Comparison of ENCODE assay signal across 17 cellular contexts in the genomic region with DNA sequence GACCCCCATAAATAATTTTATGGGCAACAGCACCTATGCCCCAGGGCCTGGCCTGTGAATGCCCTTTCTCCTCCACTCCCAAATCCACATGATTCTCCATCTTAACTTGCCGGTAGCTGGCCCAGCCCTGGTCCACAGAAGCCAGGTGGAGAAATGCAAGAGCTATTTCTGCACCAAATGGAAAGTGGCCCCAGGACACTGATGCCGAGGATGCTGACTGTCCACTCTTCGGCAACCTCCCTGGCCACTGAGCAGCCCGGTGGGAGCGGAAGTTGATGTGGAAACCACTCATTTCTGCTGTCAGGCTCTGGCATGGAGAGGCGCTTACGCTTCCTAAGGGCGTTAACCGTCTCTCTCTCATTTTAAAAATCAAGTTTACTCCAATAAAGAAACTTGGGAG. TPM values are rescaled to one million over a fixed set of nuclear protein-coding genes. Genes with fewer than 3 reads are reported as not detected.
DNase-seq lines count a peak whose midpoint lies in the region; ATAC-seq and TF ChIP-seq lines count a peak whose summit lies in the region.
"Had no signal": no experiment of that assay in that cellular context is flagged by ENCODE, and none has a peak within 500 bp of the region (broad histone marks: within the 10 kb centered on the region; RNA-seq: fewer than 3 reads in every experiment).

No MANE protein-coding gene starts in this region.

- peaks cover 5% of the 10 kb centered on the region for H3K9me3 Mint-ChIP-seq in activated CD4-positive, alpha-beta T cell treated with anti-CD3 and anti-CD28 coated beads for 36 hours (ENCODE audit: low read depth)
- H3K9me3 Mint-ChIP-seq in activated T-helper 17 cell treated with anti-CD3 and anti-CD28 coated beads, Interleukin-2, amount 50 U/mL, for 72 hours: peaks cover 4% of the 10 kb centered on the region
- H3K9me3 Mint-ChIP-seq: CD4-positive, alpha-beta T cell had no signal

- peaks cover 0 to 14% of the 10 kb centered on the region in 2 donors for H3K9me3 ChIP-seq in right atrium auricular region
- H3K9me3 ChIP-seq: A549, Caco-2 had no signal

- no peak overlapping the region for H3K27ac ChIP-seq in right atrium auricular region
- H3K27ac ChIP-seq: 22Rv1; A549; BLaER1 treated with 17β-estradiol and CSF1 and Interleukin-3, amounts not matched to agents 10 nM and 100 nM; C4-2B had no signal

- no peaks in the 10 kb centered on the region for H3K36me3 Mint-ChIP-seq in activated CD4-positive, alpha-beta T cell treated with anti-CD3 and anti-CD28 coated beads for 36 hours (ENCODE audit: low read depth)
- peaks cover 9% of the 10 kb centered on the region for H3K36me3 Mint-ChIP-seq in activated T-helper 17 cell treated with anti-CD3 and anti-CD28 coated beads, Interleukin-2, amount 50 U/mL, for 72 hours (ENCODE audit: low read depth)
- H3K36me3 Mint-ChIP-seq: CD8-positive, alpha-beta T cell had no signal

- TF ChIP-seq CTCF in right atrium auricular region (IDR thresholded peaks at IDR 0.05): no peak

- H3K36me3 ChIP-seq in right atrium auricular region: no peaks in the 10 kb centered on the region

- no peak overlapping the region for H3K4me3 Mint-ChIP-seq in activated CD4-positive, alpha-beta T cell treated with anti-CD3 and anti-CD28 coated beads for 36 hours
- no peak overlapping the region for H3K4me3 Mint-ChIP-seq in activated T-helper 17 cell treated with anti-CD3 and anti-CD28 coated beads, Interleukin-2, amount 50 U/mL, for 72 hours
- H3K4me3 Mint-ChIP-seq: B cell; CD4-positive, alpha-beta T cell; CD8-positive, alpha-beta T cell had no signal

- no peaks in the 10 kb centered on the region for H3K4me1 Mint-ChIP-seq in activated CD4-positive, alpha-beta T cell treated with anti-CD3 and anti-CD28 coated beads for 36 hours
- no peaks in the 10 kb centered on the region for H3K4me1 Mint-ChIP-seq in activated T-helper 17 cell treated with anti-CD3 and anti-CD28 coated beads, Interleukin-2, amount 50 U/mL, for 72 hours
- H3K4me1 Mint-ChIP-seq: B cell had no signal

- no peaks in the 10 kb centered on the region for H3K27me3 Mint-ChIP-seq in activated CD4-positive, alpha-beta T cell treated with anti-CD3 and anti-CD28 coated beads for 36 hours
- no peaks in the 10 kb centered on the region for H3K27me3 Mint-ChIP-seq in activated T-helper 17 cell treated with anti-CD3 and anti-CD28 coated beads, Interleukin-2, amount 50 U/mL, for 72 hours
- H3K27me3 Mint-ChIP-seq: B cell; CD4-positive, alpha-beta T cell had no signal

- intact Hi-C loops in Right ventricle myocardium superior (cut with DNase I): no loop called here
- intact Hi-C loops in posterior vena cava (cut with DNase I): no loop called here
- intact Hi-C loops in activated CD4-positive, alpha-beta T cell treated with anti-CD3 and anti-CD28 coated beads for 36 hours (cut with DNase I, micrococcal nuclease): no loop called here

- ATAC-seq in Right ventricle myocardium superior (ENCODE audit: poor library complexity): no peak
- ATAC-seq in activated CD4-positive, alpha-beta T cell treated with anti-CD3 and anti-CD28 coated beads for 36 hours: no peak
- ATAC-seq in activated T-helper 17 cell treated with anti-CD3 and anti-CD28 coated beads, Interleukin-2, amount 50 U/mL, for 72 hours (replicated peaks): no peak
- ATAC-seq: A549; CD8-positive, alpha-beta T cell had no signal

- no peak overlapping the region for H3K27ac Mint-ChIP-seq in activated CD4-positive, alpha-beta T cell treated with anti-CD3 and anti-CD28 coated beads for 36 hours
- no peak overlapping the region for H3K27ac Mint-ChIP-seq in activated T-helper 17 cell treated with anti-CD3 and anti-CD28 coated beads, Interleukin-2, amount 50 U/mL, for 72 hours
- H3K27ac Mint-ChIP-seq: B cell; CD4-positive, alpha-beta T cell; CD8-positive, alpha-beta T cell had no signal

- POLR2A ChIA-PET in activated CD4-positive, alpha-beta T cell treated with anti-CD3 and anti-CD28 coated beads for 36 hours (lab: Charles Lee): no interaction called here

- H3K4me3 ChIP-seq in right atrium auricular region: no peak overlapping the region
- H3K4me3 ChIP-seq: A549; BLaER1 treated with 17β-estradiol and CSF1 and Interleukin-3, amounts not matched to agents 10 nM and 100 nM had no signal

- CTCF ChIA-PET in activated CD4-positive, alpha-beta T cell treated with anti-CD3 and anti-CD28 coated beads for 36 hours (lab: Charles Lee): interaction anchor here (1.1 to 1.5 kb wide), 2 partner anchors 9 to 13 kb away, joined by 4 to 5 read pairs; no protein-coding TSS in a partner anchor

- no peaks in the 10 kb centered on the region for H3K4me1 ChIP-seq in right atrium auricular region
- H3K4me1 ChIP-seq: A549, Caco-2 had no signal

- H3K27me3 ChIP-seq in right atrium auricular region: no peaks in the 10 kb centered on the region
- H3K27me3 ChIP-seq: BLaER1 treated with 17β-estradiol and CSF1 and Interleukin-3, amounts not matched to agents 10 nM and 100 nM had no signal

- DNase-seq in Right ventricle myocardium superior (peak; percentile 23), right atrium auricular region (ENCODE audit: low spot score) (no peak), posterior vena cava (ENCODE audit: low spot score) (peak; percentile 68)
- DNase-seq in activated CD4-positive, alpha-beta T cell treated with anti-CD3 and anti-CD28 coated beads for 36 hours: no peak
- DNase-seq: AML-193; Caco-2; Calu3; CD4-positive, alpha-beta T cell; CD8-positive, alpha-beta T cell; DMS79 treated with DMSO at 0.1 percent for 48 hours; GF-D8 had no signal

RNA-seq across cellular contexts. Expression of gene JAKMIP1, which starts 58.8 kb away (rescaled TPM):
- total RNA-seq in Right ventricle myocardium superior (not detected), right atrium auricular region (under 1 TPM; 0.30 to 0.59 TPM), posterior vena cava (under 1 TPM; 0.14 TPM)
- 1 to 10 TPM; 3.1 to 3.9 TPM for total RNA-seq in activated CD4-positive, alpha-beta T cell treated with anti-CD3 and anti-CD28 coated beads for 36 hours
- total RNA-seq in activated T-helper 17 cell treated with anti-CD3 and anti-CD28 coated beads, Interleukin-2, amount 50 U/mL, for 72 hours: 10 to 100 TPM; 13.1 to 34.6 TPM
- total RNA-seq: Caco-2, Calu3 had no signal

Comparison
In these comparisons a context has a peak if more than half of its experiments do, and no peak if none do; other contexts are left out.
1. DNase-seq: peak in Right ventricle myocardium superior (single experiment) and posterior vena cava (single experiment); none in right atrium auricular region (single experiment) and activated CD4-positive, alpha-beta T cell treated with anti-CD3 and anti-CD28 coated beads for 36 hours (single experiment).